10 cellular contexts compared by ENCODE assay signal in genomic region chr19:6048348-6048747, GRCh38.
A peak's percentile ranks its signal among the peaks of the same experiment; 100 is the strongest.
DNase-seq lines count a peak whose midpoint lies in the region; TF ChIP-seq lines count a peak whose summit lies in the region.
"Had no signal": no experiment of that assay in that cellular context is flagged by ENCODE, and none has a peak within 500 bp of the region (broad histone marks: within the 10 kb centered on the region; RNA-seq: fewer than 3 reads in every experiment).

No MANE protein-coding gene starts in this region.

- no peak overlapping the region for H3K9ac ChIP-seq in KMS-11
- H3K9ac ChIP-seq in trophoblast cell (ENCODE audit: low read length): no peak overlapping the region

- no peaks in the 10 kb centered on the region for H3K79me1 ChIP-seq in trophoblast cell (ENCODE audit: low read length)

- H3K4me3 ChIP-seq in Caco-2 (ENCODE audit: low read depth, low read length): no peak overlapping the region
- no peak overlapping the region for H3K4me3 ChIP-seq in KMS-11 (IDR thresholded peaks at IDR 0.05; ENCODE audit: insufficient read depth, low read depth, low read length)
- peak overlapping the region in 1 of 4 donors; percentile 24 for H3K4me3 ChIP-seq in esophagus squamous epithelium
- H3K4me3 ChIP-seq in trophoblast cell (ENCODE audit: low read depth, low read length): no peak overlapping the region
- H3K4me3 ChIP-seq: HAP-1, transverse colon had no signal

- H3K36me3 ChIP-seq in Caco-2 (ENCODE audit: control insufficient read depth, insufficient read depth, low read length) (no peaks in the 10 kb centered on the region), KMS-11 (ENCODE audit: insufficient read depth) (no peaks in the 10 kb centered on the region), esophagus squamous epithelium (peaks cover 0 to 13% (median 0%) of the 10 kb centered on the region in 3 donors), trophoblast cell (ENCODE audit: control insufficient read depth in 1 of 2, insufficient read depth in 2 of 2, low read length in 2 of 2) (no peaks in the 10 kb centered on the region)
- H3K36me3 ChIP-seq: HAP-1, transverse colon had no signal

- H4K8ac ChIP-seq in trophoblast cell (ENCODE audit: low read depth, low read length): no peak overlapping the region

- H2BK12ac ChIP-seq in trophoblast cell (ENCODE audit: low read length): peak overlapping the region; percentile 40

- WGBS in esophagus squamous epithelium, 2 donors: 42 to 45% methylated on average over 9 of the region's 9 CpGs
- no CpG with 5 or more reads among the region's 9 CpGs for WGBS in trophoblast cell (ENCODE audit: extremely low coverage, insufficient coverage, insufficient read length)

- H4K12ac ChIP-seq in trophoblast cell (ENCODE audit: low read depth, low read length): peak overlapping the region; percentile 46

- no peak overlapping the region for H3K23ac ChIP-seq in trophoblast cell (ENCODE audit: low read length)

- no peak overlapping the region for H3K4ac ChIP-seq in trophoblast cell (ENCODE audit: low read depth, low read length)

- H3K4me1 Mint-ChIP-seq in Caco-2 (ENCODE audit: low read depth, unreplicated experiment): peaks cover 6% of the 10 kb centered on the region
- H3K4me1 Mint-ChIP-seq in activated CD4-positive, alpha-beta memory T cell treated with anti-CD3 and anti-CD28 coated beads for 36 hours (ENCODE audit: low read depth): peaks cover 5% of the 10 kb centered on the region

- H3K14ac ChIP-seq in trophoblast cell (ENCODE audit: low read length): no peak overlapping the region

- H4K91ac ChIP-seq in trophoblast cell (ENCODE audit: low read depth, low read length): no peak overlapping the region

- H3K4me2 ChIP-seq in KMS-11: peak overlapping the region; percentile 18; the same call in 1 of the 2 replicates
- no peak overlapping the region for H3K4me2 ChIP-seq in trophoblast cell (ENCODE audit: low read length)

- DNase-seq in Caco-2: no peak
- DNase-seq in esophagus squamous epithelium (lab: John Stamatoyannopoulos, UW): no peak
- DNase-seq in trophoblast cell: no peak
- DNase-seq in AG08395 (ENCODE audit: low spot score): no peak
- no peak for DNase-seq in EL
- DNase-seq in activated CD4-positive, alpha-beta memory T cell treated with anti-CD3 and anti-CD28 coated beads for 36 hours: no peak
- no peak for DNase-seq in activated CD4-positive, CD25-positive, alpha-beta regulatory T cell treated with anti-CD3 and anti-CD28 coated beads, Interleukin-2, amount 50 U/mL, for 72 hours

- BruUV-seq in Caco-2 (replicated peaks; lab: Mats Ljungman, UMichigan): no TSS peak

- no peak overlapping the region for H2BK5ac ChIP-seq in trophoblast cell (ENCODE audit: low read depth, low read length, poor library complexity)

- no peak overlapping the region for H2AK5ac ChIP-seq in trophoblast cell (ENCODE audit: low read length)

- H3K27me3 ChIP-seq in Caco-2 (replicated peaks; ENCODE audit: control insufficient read depth, insufficient read depth, low read length): no peaks in the 10 kb centered on the region
- no peaks in the 10 kb centered on the region for H3K27me3 ChIP-seq in KMS-11 (ENCODE audit: insufficient read depth, low read depth)
- H3K27me3 ChIP-seq in esophagus squamous epithelium: no peaks in the 10 kb centered on the region
- H3K27me3 ChIP-seq in trophoblast cell (ENCODE audit: insufficient read depth, low read length): no peaks in the 10 kb centered on the region
- H3K27me3 ChIP-seq: transverse colon had no signal

- H3K4me3 Mint-ChIP-seq in Caco-2 (ENCODE audit: unreplicated experiment): peak overlapping the region; percentile 15
- H3K4me3 Mint-ChIP-seq in activated CD4-positive, alpha-beta memory T cell treated with anti-CD3 and anti-CD28 coated beads for 36 hours: no peak overlapping the region

- H2AFZ ChIP-seq in KMS-11 (ENCODE audit: low read depth) (no peak overlapping the region), trophoblast cell (ENCODE audit: insufficient read depth, low read length, poor library complexity) (no peak overlapping the region)

- no peak overlapping the region for H3K27ac ChIP-seq in KMS-11
- peak overlapping the region in 3 of 4 donors; percentile 19 to 36 (median 29) for H3K27ac ChIP-seq in esophagus squamous epithelium
- no peak overlapping the region for H3K27ac ChIP-seq in trophoblast cell (ENCODE audit: low read depth, low read length)

- intact Hi-C loops in Caco-2 (cut with micrococcal nuclease; ENCODE audit: unreplicated experiment): loop anchor here (1.0 kb wide), 2 partner anchors 61 to 77 kb away; no protein-coding TSS in a partner anchor
- intact Hi-C loops in esophagus squamous epithelium (cut with DNase I): loop anchor here (2.0 kb wide), 1 partner anchor 76 kb away; no protein-coding TSS in a partner anchor
- intact Hi-C loops in activated CD4-positive, alpha-beta memory T cell treated with anti-CD3 and anti-CD28 coated beads for 36 hours (cut with micrococcal nuclease): loop anchor here (5.0 kb wide), 1 partner anchor 59 kb away; no protein-coding TSS in a partner anchor

- no peak overlapping the region for H3K18ac ChIP-seq in trophoblast cell (ENCODE audit: low read length)

- no peaks in the 10 kb centered on the region for H3K9me3 Mint-ChIP-seq in Caco-2 (ENCODE audit: unreplicated experiment)
- H3K9me3 Mint-ChIP-seq in activated CD4-positive, alpha-beta memory T cell treated with anti-CD3 and anti-CD28 coated beads for 36 hours: no peaks in the 10 kb centered on the region

- TF ChIP-seq CTCF in Caco-2 (IDR thresholded peaks at IDR 0.05; ENCODE audit: insufficient read depth in 1 of 2, low read depth in 1 of 2, low read length in 1 of 2, severe bottlenecking in 1 of 2, unreplicated experiment in 1 of 2) (no peak), KMS-11 (conservative IDR thresholded peaks at IDR 0.05; ENCODE audit: low read depth, low read length) (no peak), esophagus squamous epithelium (IDR thresholded peaks at IDR 0.05) (no peak)

- no peak for TF ChIP-seq POLR2A in esophagus squamous epithelium (IDR thresholded peaks at IDR 0.05)

- POLR2A ChIA-PET in Caco-2 (lab: Charles Lee): no interaction called here
- POLR2A ChIA-PET in activated CD4-positive, alpha-beta memory T cell treated with anti-CD3 and anti-CD28 coated beads for 36 hours (lab: Charles Lee): interaction anchor here (0.5 to 1.6 kb wide), 2 partner anchors 80 to 235 kb away, joined by 3 to 4 read pairs; no protein-coding TSS in a partner anchor

- H3K27me3 Mint-ChIP-seq in Caco-2 (ENCODE audit: insufficient read depth, unreplicated experiment): no peaks in the 10 kb centered on the region
- H3K27me3 Mint-ChIP-seq in activated CD4-positive, alpha-beta memory T cell treated with anti-CD3 and anti-CD28 coated beads for 36 hours: no peaks in the 10 kb centered on the region

- peaks cover 9% of the 10 kb centered on the region; the same call in 1 of the 2 replicates for H3K4me1 ChIP-seq in Caco-2
- H3K4me1 ChIP-seq in KMS-11 (ENCODE audit: low read depth, poor library complexity, severe bottlenecking): peaks cover 8% of the 10 kb centered on the region
- peaks cover 0 to 22% (median 6%) of the 10 kb centered on the region in 3 donors for H3K4me1 ChIP-seq in esophagus squamous epithelium
- no peaks in the 10 kb centered on the region for H3K4me1 ChIP-seq in trophoblast cell (ENCODE audit: control insufficient read depth in 1 of 2, insufficient read depth in 2 of 2, low read length in 2 of 2)
- H3K4me1 ChIP-seq: HAP-1 had no signal

- no peaks in the 10 kb centered on the region for H4K20me1 ChIP-seq in KMS-11 (ENCODE audit: insufficient read depth)

- H3K79me2 ChIP-seq in KMS-11 (ENCODE audit: insufficient read depth, low read depth): no peaks in the 10 kb centered on the region
- no peaks in the 10 kb centered on the region for H3K79me2 ChIP-seq in trophoblast cell (ENCODE audit: control insufficient read depth, insufficient read depth, low read length, poor library complexity)

- peaks cover 5% of the 10 kb centered on the region for H3K36me3 Mint-ChIP-seq in Caco-2 (ENCODE audit: insufficient read depth, unreplicated experiment)
- no peaks in the 10 kb centered on the region for H3K36me3 Mint-ChIP-seq in activated CD4-positive, alpha-beta memory T cell treated with anti-CD3 and anti-CD28 coated beads for 36 hours

- H2BK120ac ChIP-seq in trophoblast cell (ENCODE audit: insufficient read depth, low read length, poor library complexity): no peak overlapping the region

- CTCF ChIA-PET in Caco-2 (lab: Charles Lee): interaction anchor here (0.5 to 2.9 kb wide), 8 partner anchors 12 to 489 kb away, joined by 3 to 48 read pairs (median 5); no protein-coding TSS in a partner anchor
- CTCF ChIA-PET in activated CD4-positive, alpha-beta memory T cell treated with anti-CD3 and anti-CD28 coated beads for 36 hours (lab: Charles Lee): interaction anchor here (0.6 to 3.5 kb wide), 27 partner anchors 9 to 843 kb away, joined by 3 to 146 read pairs (median 4); no protein-coding TSS in a partner anchor

- H3K9me3 ChIP-seq in Caco-2 (no peaks in the 10 kb centered on the region), esophagus squamous epithelium (no peaks in the 10 kb centered on the region), trophoblast cell (ENCODE audit: insufficient read depth, low read depth, low read length) (peaks cover 2% of the 10 kb centered on the region)
- H3K9me3 ChIP-seq: HAP-1, transverse colon had no signal

- no peak overlapping the region for H3K27ac Mint-ChIP-seq in Caco-2 (ENCODE audit: unreplicated experiment)
- H3K27ac Mint-ChIP-seq in activated CD4-positive, alpha-beta memory T cell treated with anti-CD3 and anti-CD28 coated beads for 36 hours: no peak overlapping the region

Comparison
In these comparisons a context has a peak if more than half of its experiments do, and no peak if none do; other contexts are left out.
1. H3K27ac ChIP-seq: peak in esophagus squamous epithelium (3 of 4); none in KMS-11 (single experiment) and trophoblast cell (single experiment).